1 cellular context compared by ENCODE assay signal in the genomic region with DNA sequence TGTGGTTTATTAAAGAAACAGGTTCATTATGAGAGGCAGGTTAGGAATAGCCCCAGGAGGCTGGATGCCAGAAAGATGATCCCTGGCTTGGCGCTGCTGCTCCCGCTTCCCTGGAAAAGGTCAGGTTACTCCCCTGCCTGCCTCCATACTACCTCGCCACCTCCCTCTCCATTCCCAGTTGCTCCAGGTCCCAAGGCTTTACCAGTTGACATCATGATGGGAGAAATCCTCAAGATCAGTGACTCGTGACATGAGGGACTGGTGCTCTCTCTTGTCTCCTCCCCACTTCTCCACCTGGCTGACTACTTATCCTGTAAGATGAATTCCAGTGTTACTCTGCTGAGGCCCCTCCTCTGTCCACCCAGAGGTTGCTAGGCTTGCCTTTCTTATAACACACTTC.
TF ChIP-seq lines count a peak whose summit lies in the region.

No MANE protein-coding gene starts in this region.

TF ChIP-seq in GM23338, 12 proteins besides CTCF, POLR2A, EP300 and RAD21 (continued from another document):
- TF ChIP-seq ZNF331 (CRISPR knock-in tag; IDR thresholded peaks at IDR 0.05; ENCODE audit: low read depth) (no peak), CREB1 (CRISPR knock-in tag; IDR thresholded peaks at IDR 0.05; ENCODE audit: low read depth) (no peak), EZH2phosphoT487 (IDR thresholded peaks at IDR 0.05; ENCODE audit: unreplicated experiment) (no peak)
- TF ChIP-seq, protein P1, sequence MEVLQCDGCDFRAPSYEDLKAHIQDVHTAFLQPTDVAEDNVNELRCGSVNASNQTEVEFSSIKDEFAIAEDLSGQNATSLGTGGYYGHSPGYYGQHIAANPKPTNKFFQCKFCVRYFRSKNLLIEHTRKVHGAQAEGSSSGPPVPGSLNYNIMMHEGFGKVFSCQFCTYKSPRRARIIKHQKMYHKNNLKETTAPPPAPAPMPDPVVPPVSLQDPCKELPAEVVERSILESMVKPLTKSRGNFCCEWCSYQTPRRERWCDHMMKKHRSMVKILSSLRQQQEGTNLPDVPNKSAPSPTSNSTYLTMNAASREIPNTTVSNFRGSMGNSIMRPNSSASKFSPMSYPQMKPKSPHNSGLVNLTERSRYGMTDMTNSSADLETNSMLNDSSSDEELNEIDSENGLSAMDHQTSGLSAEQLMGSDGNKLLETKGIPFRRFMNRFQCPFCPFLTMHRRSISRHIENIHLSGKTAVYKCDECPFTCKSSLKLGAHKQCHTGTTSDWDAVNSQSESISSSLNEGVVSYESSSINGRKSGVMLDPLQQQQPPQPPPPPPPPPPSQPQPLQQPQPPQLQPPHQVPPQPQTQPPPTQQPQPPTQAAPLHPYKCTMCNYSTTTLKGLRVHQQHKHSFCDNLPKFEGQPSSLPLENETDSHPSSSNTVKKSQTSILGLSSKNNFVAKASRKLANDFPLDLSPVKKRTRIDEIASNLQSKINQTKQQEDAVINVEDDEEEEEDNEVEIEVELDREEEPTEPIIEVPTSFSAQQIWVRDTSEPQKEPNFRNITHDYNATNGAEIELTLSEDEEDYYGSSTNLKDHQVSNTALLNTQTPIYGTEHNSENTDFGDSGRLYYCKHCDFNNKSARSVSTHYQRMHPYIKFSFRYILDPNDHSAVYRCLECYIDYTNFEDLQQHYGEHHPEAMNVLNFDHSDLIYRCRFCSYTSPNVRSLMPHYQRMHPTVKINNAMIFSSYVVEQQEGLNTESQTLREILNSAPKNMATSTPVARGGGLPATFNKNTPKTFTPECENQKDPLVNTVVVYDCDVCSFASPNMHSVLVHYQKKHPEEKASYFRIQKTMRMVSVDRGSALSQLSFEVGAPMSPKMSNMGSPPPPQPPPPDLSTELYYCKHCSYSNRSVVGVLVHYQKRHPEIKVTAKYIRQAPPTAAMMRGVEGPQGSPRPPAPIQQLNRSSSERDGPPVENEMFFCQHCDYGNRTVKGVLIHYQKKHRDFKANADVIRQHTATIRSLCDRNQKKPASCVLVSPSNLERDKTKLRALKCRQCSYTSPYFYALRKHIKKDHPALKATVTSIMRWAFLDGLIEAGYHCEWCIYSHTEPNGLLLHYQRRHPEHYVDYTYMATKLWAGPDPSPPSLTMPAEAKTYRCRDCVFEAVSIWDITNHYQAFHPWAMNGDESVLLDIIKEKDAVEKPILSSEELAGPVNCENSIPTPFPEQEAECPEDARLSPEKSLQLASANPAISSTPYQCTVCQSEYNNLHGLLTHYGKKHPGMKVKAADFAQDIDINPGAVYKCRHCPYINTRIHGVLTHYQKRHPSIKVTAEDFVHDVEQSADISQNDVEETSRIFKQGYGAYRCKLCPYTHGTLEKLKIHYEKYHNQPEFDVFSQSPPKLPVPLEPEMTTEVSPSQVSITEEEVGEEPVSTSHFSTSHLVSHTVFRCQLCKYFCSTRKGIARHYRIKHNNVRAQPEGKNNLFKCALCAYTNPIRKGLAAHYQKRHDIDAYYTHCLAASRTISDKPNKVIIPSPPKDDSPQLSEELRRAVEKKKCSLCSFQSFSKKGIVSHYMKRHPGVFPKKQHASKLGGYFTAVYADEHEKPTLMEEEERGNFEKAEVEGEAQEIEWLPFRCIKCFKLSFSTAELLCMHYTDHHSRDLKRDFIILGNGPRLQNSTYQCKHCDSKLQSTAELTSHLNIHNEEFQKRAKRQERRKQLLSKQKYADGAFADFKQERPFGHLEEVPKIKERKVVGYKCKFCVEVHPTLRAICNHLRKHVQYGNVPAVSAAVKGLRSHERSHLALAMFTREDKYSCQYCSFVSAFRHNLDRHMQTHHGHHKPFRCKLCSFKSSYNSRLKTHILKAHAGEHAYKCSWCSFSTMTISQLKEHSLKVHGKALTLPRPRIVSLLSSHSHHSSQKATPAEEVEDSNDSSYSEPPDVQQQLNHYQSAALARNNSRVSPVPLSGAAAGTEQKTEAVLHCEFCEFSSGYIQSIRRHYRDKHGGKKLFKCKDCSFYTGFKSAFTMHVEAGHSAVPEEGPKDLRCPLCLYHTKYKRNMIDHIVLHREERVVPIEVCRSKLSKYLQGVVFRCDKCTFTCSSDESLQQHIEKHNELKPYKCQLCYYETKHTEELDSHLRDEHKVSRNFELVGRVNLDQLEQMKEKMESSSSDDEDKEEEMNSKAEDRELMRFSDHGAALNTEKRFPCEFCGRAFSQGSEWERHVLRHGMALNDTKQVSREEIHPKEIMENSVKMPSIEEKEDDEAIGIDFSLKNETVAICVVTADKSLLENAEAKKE (CRISPR knock-in tag; IDR thresholded peaks at IDR 0.05): no peak
- TF ChIP-seq, protein P2, sequence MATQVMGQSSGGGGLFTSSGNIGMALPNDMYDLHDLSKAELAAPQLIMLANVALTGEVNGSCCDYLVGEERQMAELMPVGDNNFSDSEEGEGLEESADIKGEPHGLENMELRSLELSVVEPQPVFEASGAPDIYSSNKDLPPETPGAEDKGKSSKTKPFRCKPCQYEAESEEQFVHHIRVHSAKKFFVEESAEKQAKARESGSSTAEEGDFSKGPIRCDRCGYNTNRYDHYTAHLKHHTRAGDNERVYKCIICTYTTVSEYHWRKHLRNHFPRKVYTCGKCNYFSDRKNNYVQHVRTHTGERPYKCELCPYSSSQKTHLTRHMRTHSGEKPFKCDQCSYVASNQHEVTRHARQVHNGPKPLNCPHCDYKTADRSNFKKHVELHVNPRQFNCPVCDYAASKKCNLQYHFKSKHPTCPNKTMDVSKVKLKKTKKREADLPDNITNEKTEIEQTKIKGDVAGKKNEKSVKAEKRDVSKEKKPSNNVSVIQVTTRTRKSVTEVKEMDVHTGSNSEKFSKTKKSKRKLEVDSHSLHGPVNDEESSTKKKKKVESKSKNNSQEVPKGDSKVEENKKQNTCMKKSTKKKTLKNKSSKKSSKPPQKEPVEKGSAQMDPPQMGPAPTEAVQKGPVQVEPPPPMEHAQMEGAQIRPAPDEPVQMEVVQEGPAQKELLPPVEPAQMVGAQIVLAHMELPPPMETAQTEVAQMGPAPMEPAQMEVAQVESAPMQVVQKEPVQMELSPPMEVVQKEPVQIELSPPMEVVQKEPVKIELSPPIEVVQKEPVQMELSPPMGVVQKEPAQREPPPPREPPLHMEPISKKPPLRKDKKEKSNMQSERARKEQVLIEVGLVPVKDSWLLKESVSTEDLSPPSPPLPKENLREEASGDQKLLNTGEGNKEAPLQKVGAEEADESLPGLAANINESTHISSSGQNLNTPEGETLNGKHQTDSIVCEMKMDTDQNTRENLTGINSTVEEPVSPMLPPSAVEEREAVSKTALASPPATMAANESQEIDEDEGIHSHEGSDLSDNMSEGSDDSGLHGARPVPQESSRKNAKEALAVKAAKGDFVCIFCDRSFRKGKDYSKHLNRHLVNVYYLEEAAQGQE (IDR thresholded peaks at IDR 0.05; ENCODE audit: unreplicated experiment): no peak
